Comparison of ENCODE assay signal across 28 cellular contexts in genomic region chr9:127407505-127407868, GRCh38. TPM values are rescaled to one million over a fixed set of nuclear protein-coding genes. Genes with fewer than 3 reads are reported as not detected.
DNase-seq lines count a peak whose midpoint lies in the region; ATAC-seq, FAIRE-seq and TF ChIP-seq lines count a peak whose summit lies in the region.
"Had no signal": no experiment of that assay in that cellular context is flagged by ENCODE, and none has a peak within 500 bp of the region (broad histone marks: within the 10 kb centered on the region; RNA-seq: fewer than 3 reads in every experiment).

No MANE protein-coding gene starts in this region.

- no peak overlapping the region for H3K56ac ChIP-seq in mesendoderm (ENCODE audit: low read length)

- H3K9me3 ChIP-seq in heart left ventricle (no peaks in the 10 kb centered on the region), heart right ventricle (no peaks in the 10 kb centered on the region), sigmoid colon (no peaks in the 10 kb centered on the region)
- H3K9me3 ChIP-seq: esophagus squamous epithelium, HAP-1, psoas muscle had no signal

- H3K4me1 ChIP-seq in heart left ventricle (peaks cover 0 to 16% (median 11%) of the 10 kb centered on the region in 12 donors), heart right ventricle (peaks cover 0 to 22% (median 15%) of the 10 kb centered on the region in 9 donors), sigmoid colon (peaks cover 0 to 38% (median 29%) of the 10 kb centered on the region in 4 donors), mesendoderm (ENCODE audit: control insufficient read depth, low read depth, low read length) (no peaks in the 10 kb centered on the region)
- H3K4me1 ChIP-seq: psoas muscle had no signal

- H3K79me2 ChIP-seq in mesendoderm (ENCODE audit: control insufficient read depth, insufficient read depth, low read length), result no peaks in the 10 kb centered on the region

- TF ChIP-seq CTCF in heart left ventricle (IDR thresholded peaks at IDR 0.05) (no peak), WTC11 (IDR thresholded peaks at IDR 0.05) (no peak), heart right ventricle (IDR thresholded peaks at IDR 0.05) (no peak), sigmoid colon (IDR thresholded peaks at IDR 0.05) (no peak)

- H3K27ac ChIP-seq in heart left ventricle, result peak overlapping the region in 6 of 12 donors; percentile 8 to 72 (median 44)
- H3K27ac ChIP-seq in heart right ventricle, result peak overlapping the region in 6 of 10 donors; percentile 13 to 61 (median 24)
- peak overlapping the region in 3 of 4 donors; percentile 58 to 73 (median 65) for H3K27ac ChIP-seq in sigmoid colon
- no peak overlapping the region for H3K27ac ChIP-seq in mesendoderm (ENCODE audit: low read depth, low read length)
- H3K27ac ChIP-seq: brain microvascular endothelial cell, psoas muscle, skin epidermis had no signal

- H3K27ac Mint-ChIP-seq in WTC11, result peak overlapping the region; percentile 65; the same call in 1 of the 2 replicates
- H3K27ac Mint-ChIP-seq: activated CD4-positive, alpha-beta memory T cell treated with anti-CD3 and anti-CD28 coated beads for 36 hours had no signal

- H3K4me3 Mint-ChIP-seq in WTC11, result no peak overlapping the region
- H3K4me3 Mint-ChIP-seq: activated CD4-positive, alpha-beta memory T cell treated with anti-CD3 and anti-CD28 coated beads for 36 hours had no signal

- H3K4me2 ChIP-seq in mesendoderm (ENCODE audit: low read length), result no peak overlapping the region

- no peaks in the 10 kb centered on the region for H3K27me3 Mint-ChIP-seq in WTC11 (ENCODE audit: low read depth)

- H3K36me3 ChIP-seq in heart left ventricle, result peaks cover 0 to 42% (median 27%) of the 10 kb centered on the region in 9 donors
- peaks cover 0 to 46% (median 27%) of the 10 kb centered on the region in 9 donors for H3K36me3 ChIP-seq in heart right ventricle
- peaks cover 17 to 65% (median 28%) of the 10 kb centered on the region in 4 donors for H3K36me3 ChIP-seq in sigmoid colon
- peaks cover 1% of the 10 kb centered on the region for H3K36me3 ChIP-seq in mesendoderm (ENCODE audit: control insufficient read depth, insufficient read depth, low read length)

- TF ChIP-seq POLR2A in heart left ventricle (IDR thresholded peaks at IDR 0.05), result no peak
- TF ChIP-seq POLR2A in sigmoid colon (IDR thresholded peaks at IDR 0.05), result no peak
- no peak for TF ChIP-seq POLR2A in GM12891 (IDR thresholded peaks at IDR 0.05; ENCODE audit: low read depth, low read length)

- H3K27me3 ChIP-seq in heart left ventricle, result no peaks in the 10 kb centered on the region
- H3K27me3 ChIP-seq in heart right ventricle, result no peaks in the 10 kb centered on the region
- H3K27me3 ChIP-seq in sigmoid colon, result no peaks in the 10 kb centered on the region
- H3K27me3 ChIP-seq in mesendoderm (ENCODE audit: insufficient read depth, low read length, poor library complexity), result no peaks in the 10 kb centered on the region
- H3K27me3 ChIP-seq: brain microvascular endothelial cell, esophagus squamous epithelium had no signal

- no peak overlapping the region for H4K5ac ChIP-seq in mesendoderm (ENCODE audit: low read length)

- H3K4me1 Mint-ChIP-seq in WTC11, result no peaks in the 10 kb centered on the region

- no peak for FAIRE-seq in GM12891 (lab: Jason Lieb, UNC)
- FAIRE-seq: A204.1, frontal cortex had no signal

- DNase-seq in Right ventricle myocardium superior (no peak), heart left ventricle (no peak), WTC11 (ENCODE audit: low spot score) (no peak), heart right ventricle (no peak), sigmoid colon (no peak), mesendoderm (no peak), GM12891 (ENCODE audit: insufficient read length, low spot score) (no peak)
- DNase-seq in stimulated activated CD4-positive, alpha-beta T cell treated with anti-CD3 and anti-CD28 coated beads, Interleukin-12 subunit alpha, Interleukin-12 subunit beta, amount 100 ng/mL, for 4 hours, result no peak
- DNase-seq: activated CD4-positive, alpha-beta memory T cell treated with anti-CD3 and anti-CD28 coated beads for 36 hours; activated CD4-positive, CD25-positive, alpha-beta regulatory T cell; activated effector memory CD4-positive, alpha-beta T cell treated with Interleukin-2 at 50 U/mL for 16 hours; brain microvascular endothelial cell; cortex of kidney; DMS79 treated with DMSO at 0.1 percent for 48 hours; esophagus squamous epithelium; hypothalamus; NCI-H1092 treated with DMSO at 0.1 percent for 48 hours; NCI-H2081 treated with DMSO at 0.1 percent for 48 hours; NCI-H774; psoas muscle; SIG-M5; stimulated activated CD4-positive, alpha-beta T cell treated with anti-CD3 and anti-CD28 coated beads, Interleukin-1b, Interleukin-23, amount 100 ng/mL, for 48 hours; SW 1271; T1000 had no signal

- H2BK15ac ChIP-seq in mesendoderm (replicated peaks; ENCODE audit: low read depth), result no peak overlapping the region

- no peak overlapping the region for H3K23ac ChIP-seq in mesendoderm (ENCODE audit: low read length)

- POLR2A ChIA-PET in WTC11 (lab: Charles Lee), result interaction anchor here (0.6 to 0.7 kb wide), 2 partner anchors 10 to 505 kb away, joined by 3 read pairs; partner anchors contain the start of gene SLC2A8

- H3K79me1 ChIP-seq in mesendoderm (ENCODE audit: low read length), result no peaks in the 10 kb centered on the region

- CTCF ChIA-PET in WTC11 (lab: Charles Lee), result interaction anchor here (1.2 to 1.5 kb wide), 2 partner anchors 10 to 183 kb away, joined by 3 to 4 read pairs; no protein-coding TSS in a partner anchor

- H2BK5ac ChIP-seq in mesendoderm (ENCODE audit: low read length), result no peak overlapping the region

- 37 to 52% (median 41%) methylated on average over 5 of the region's 5 CpGs for WGBS in heart left ventricle, 4 donors
- 27 to 47% methylated on average over 5 of the region's 5 CpGs for WGBS in heart right ventricle, 2 donors
- WGBS in sigmoid colon, 2 donors, result 92 to 93% methylated on average over 5 of the region's 5 CpGs
- no CpG with 5 or more reads among the region's 5 CpGs for WGBS in mesendoderm (ENCODE audit: extremely low coverage, insufficient coverage, low lambda C conversion rate)

- peak; percentile 28 for ATAC-seq in Right ventricle myocardium superior (ENCODE audit: poor library complexity)
- ATAC-seq in heart left ventricle, result no peak
- no peak for ATAC-seq in WTC11
- ATAC-seq in heart right ventricle, result peak in 1 of 8 donors; percentile 19
- ATAC-seq: psoas muscle had no signal

- H3K9me3 Mint-ChIP-seq in WTC11, result no peaks in the 10 kb centered on the region
- H3K9me3 Mint-ChIP-seq: activated CD4-positive, alpha-beta memory T cell treated with anti-CD3 and anti-CD28 coated beads for 36 hours had no signal

- no peak overlapping the region for H3K9ac ChIP-seq in mesendoderm (ENCODE audit: low read length)

- H3K36me3 Mint-ChIP-seq in WTC11, result peaks cover 7% of the 10 kb centered on the region; the same call in 1 of the 2 replicates
- H3K36me3 Mint-ChIP-seq: activated CD4-positive, alpha-beta memory T cell treated with anti-CD3 and anti-CD28 coated beads for 36 hours had no signal

- H3K4me3 ChIP-seq in heart left ventricle (no peak overlapping the region), heart right ventricle (no peak overlapping the region), sigmoid colon (no peak overlapping the region), mesendoderm (ENCODE audit: low read length) (no peak overlapping the region)
- H3K4me3 ChIP-seq: esophagus squamous epithelium, HAP-1, psoas muscle, skin epidermis had no signal

- H3K4ac ChIP-seq in mesendoderm (ENCODE audit: low read depth, low read length), result no peak overlapping the region

- H2AK5ac ChIP-seq in mesendoderm (ENCODE audit: low read length), result no peak overlapping the region

- no peak overlapping the region for H4K8ac ChIP-seq in mesendoderm (ENCODE audit: low read depth, low read length)

- H2BK120ac ChIP-seq in mesendoderm (ENCODE audit: low read depth, low read length), result no peak overlapping the region

- intact Hi-C loops in Right ventricle myocardium superior (cut with DNase I) (no loop called here), heart left ventricle (cut with DNase I) (no loop called here), heart right ventricle (cut with DNase I) (no loop called here), sigmoid colon (cut with DNase I) (no loop called here)

- H3K18ac ChIP-seq in mesendoderm (ENCODE audit: low read length), result no peak overlapping the region

- no peak for TF ChIP-seq EP300 in sigmoid colon (IDR thresholded peaks at IDR 0.05)

RNA-seq across cellular contexts. Expression of gene SLC2A8, which starts 10.5 kb away (rescaled TPM):
- total RNA-seq in Right ventricle myocardium superior, result 16.6 TPM
- total RNA-seq in heart left ventricle, result 10 to 100 TPM; 12.1 to 25.0 (median 14.9) TPM
- polyA plus RNA-seq in heart left ventricle, result 10 to 100 TPM; 15.6 to 22.1 TPM
- 30.2 to 37.4 TPM (median 33.9 TPM) in 3 replicates for total RNA-seq in WTC11 (2021)
- 10 to 100 TPM; 10.0 to 26.7 (median 13.1) TPM for total RNA-seq in heart right ventricle
- 10 to 100 TPM; 18.9 to 21.7 TPM for polyA plus RNA-seq in heart right ventricle
- 10 to 100 TPM; 45.1 to 68.7 (median 64.4) TPM for total RNA-seq in sigmoid colon
- 10 to 100 TPM in 2 of 3 donors, 1 to 10 TPM in 1; 7.2 to 19.3 (median 11.8) TPM for polyA plus RNA-seq in sigmoid colon
- polyA plus RNA-seq in mesendoderm (2013, experiment 1 of 2), result 10.7 TPM
- polyA plus RNA-seq in mesendoderm (2013, experiment 2 of 2), result 10.9 TPM
- polyA plus RNA-seq in GM12891 (2012; ENCODE audit: low read depth, missing spikeins), result 2.9 TPM

RNA-seq across cellular contexts. Expression of gene ZNF79, which starts 16.7 kb away (rescaled TPM):
- total RNA-seq in Right ventricle myocardium superior (5.8 TPM), heart left ventricle (1 to 10 TPM; 4.6 to 7.4 (median 5.8) TPM), WTC11 (2021) (7.6 to 9.0 TPM (median 7.7 TPM) in 3 replicates), heart right ventricle (1 to 10 TPM; 4.4 to 8.3 (median 6.4) TPM), sigmoid colon (10 to 100 TPM; 10.9 to 14.6 (median 13.9) TPM)
- polyA plus RNA-seq in heart left ventricle (1 to 10 TPM; 3.1 to 3.6 TPM), heart right ventricle (1 to 10 TPM; 2.1 to 4.5 TPM), sigmoid colon (1 to 10 TPM in 2 of 3 donors, under 1 TPM in 1; 0.60 to 3.5 (median 2.3) TPM)
- polyA plus RNA-seq in mesendoderm (2013, experiment 1 of 2), result 1.9 TPM
- 1.8 TPM for polyA plus RNA-seq in mesendoderm (2013, experiment 2 of 2)
- polyA plus RNA-seq in GM12891 (2012; ENCODE audit: low read depth, missing spikeins), result 4.2 TPM

RNA-seq across cellular contexts. Expression of gene RPL12, which starts 43.7 kb away (rescaled TPM):
- total RNA-seq in Right ventricle myocardium superior, result 628 TPM
- total RNA-seq in heart left ventricle, result 100 to 1,000 TPM; 408 to 937 (median 547) TPM
- polyA plus RNA-seq in heart left ventricle, result 1,000 to 10,000 TPM; 1,225 to 1,523 TPM
- 1,902 to 2,162 TPM (median 2,101 TPM) in 3 replicates for total RNA-seq in WTC11 (2021)
- total RNA-seq in heart right ventricle, result 100 to 1,000 TPM; 409 to 810 (median 499) TPM
- 1,000 to 10,000 TPM; 1,671 to 1,920 TPM for polyA plus RNA-seq in heart right ventricle
- total RNA-seq in sigmoid colon, result 1,000 to 10,000 TPM; 2,502 to 5,061 (median 3,494) TPM
- 1,000 to 10,000 TPM; 2,492 to 4,552 (median 2,965) TPM for polyA plus RNA-seq in sigmoid colon
- polyA plus RNA-seq in mesendoderm (2013, experiment 1 of 2), result 3,187 TPM
- 3,242 TPM for polyA plus RNA-seq in mesendoderm (2013, experiment 2 of 2)
- polyA plus RNA-seq in GM12891 (2012; ENCODE audit: low read depth, missing spikeins), result 4,932 TPM

RNA-seq across cellular contexts. Expression of gene LRSAM1, which starts 43.8 kb away (rescaled TPM):
- 52.1 TPM for total RNA-seq in Right ventricle myocardium superior
- total RNA-seq in heart left ventricle, result 10 to 100 TPM; 21.9 to 42.2 (median 31.6) TPM
- polyA plus RNA-seq in heart left ventricle, result 10 to 100 TPM; 22.2 to 38.0 TPM
- total RNA-seq in WTC11 (2021), result 24.6 to 32.4 TPM (median 28.8 TPM) in 3 replicates
- 10 to 100 TPM; 24.9 to 49.6 (median 29.5) TPM for total RNA-seq in heart right ventricle
- polyA plus RNA-seq in heart right ventricle, result 10 to 100 TPM; 21.2 to 59.9 TPM
- 10 to 100 TPM; 17.9 to 54.0 (median 30.2) TPM for total RNA-seq in sigmoid colon
- 10 to 100 TPM in 1 of 3 donors, 1 to 10 TPM in 2; 6.9 to 17.4 (median 7.2) TPM for polyA plus RNA-seq in sigmoid colon
- polyA plus RNA-seq in mesendoderm (2013, experiment 1 of 2), result 7.8 TPM
- 8.5 TPM for polyA plus RNA-seq in mesendoderm (2013, experiment 2 of 2)
- 13.1 TPM for polyA plus RNA-seq in GM12891 (2012; ENCODE audit: low read depth, missing spikeins)
